Comparison of ENCODE assay signal across 15 cellular contexts in genomic region chr13:102879793-102880499, GRCh38. TPM values are rescaled to one million over a fixed set of nuclear protein-coding genes. Genes with fewer than 3 reads are reported as not detected.
DNase-seq lines count a peak whose midpoint lies in the region; ATAC-seq lines count a peak whose summit lies in the region.
"Had no signal": no experiment of that assay in that cellular context is flagged by ENCODE, and none has a peak within 500 bp of the region (broad histone marks: within the 10 kb centered on the region; RNA-seq: fewer than 3 reads in every experiment).

No MANE protein-coding gene starts in this region.

- H3K4me3 ChIP-seq in right cardiac atrium (ENCODE audit: low read length) = no peak overlapping the region

- DNase-seq in NCI-H524 treated with DMSO at 0.1 percent for 48 hours (lab: John Stamatoyannopoulos, UW) = peak; percentile 2
- DNase-seq in caudate nucleus (lab: John Stamatoyannopoulos, UW) = peak in 1 of 61 donors; percentile 31
- no peak for DNase-seq in right cardiac atrium
- DNase-seq in superior temporal gyrus (ENCODE audit: extremely low spot score) = peak; percentile 18
- no peak for DNase-seq in stimulated activated CD8-positive, alpha-beta memory T cell treated with anti-CD3 and anti-CD28 coated beads, Interleukin-4, amount 100 ng/mL, for 48 hours
- no peak for DNase-seq in NCI-H1930 (lab: John Stamatoyannopoulos, UW)
- DNase-seq in medulla oblongata (ENCODE audit: extremely low spot score) = no peak
- DNase-seq: BE2C; CD4-positive, alpha-beta T cell; HCEC 1CT; Karpas-422; NCI-H1105 treated with DMSO at 0.1 percent for 48 hours; NCI-H187; PC-3 had no signal

- H3K9me3 ChIP-seq in right cardiac atrium (ENCODE audit: control insufficient read depth, low read length) = no peaks in the 10 kb centered on the region
- H3K9me3 ChIP-seq: BE2C had no signal

- H3K4me1 ChIP-seq in right cardiac atrium (ENCODE audit: control insufficient read depth, insufficient read depth, low read length) = no peaks in the 10 kb centered on the region
- H3K4me1 ChIP-seq: BE2C had no signal

- WGBS in right cardiac atrium = 62% methylated on average over 13 of the region's 13 CpGs

- H3K27me3 ChIP-seq in right cardiac atrium (ENCODE audit: control insufficient read depth, insufficient read depth) = no peaks in the 10 kb centered on the region
- H3K27me3 ChIP-seq: BE2C had no signal

- ATAC-seq in right cardiac atrium = peak; percentile 70 to 72
- ATAC-seq: PC-3 had no signal

- H3K27ac ChIP-seq in caudate nucleus (ENCODE audit: low read depth, low read length) = peak overlapping the region; percentile 6
- H3K27ac ChIP-seq in right cardiac atrium (ENCODE audit: low read length) = peak overlapping the region; percentile 37
- H3K27ac ChIP-seq: RWPE1 had no signal

- intact Hi-C loops in right cardiac atrium (cut with DNase I) = no loop called here

RNA-seq across cellular contexts. Expression of gene ERCC5, which starts 34.1 kb away (rescaled TPM):
- total RNA-seq in right cardiac atrium = 10 to 100 TPM; 28.6 to 34.4 (median 30.6) TPM
- polyA plus RNA-seq in right cardiac atrium = 28.4 TPM

Comparison
In these comparisons a context has a peak if more than half of its experiments do, and no peak if none do; other contexts are left out.
1. DNase-seq: peak in NCI-H524 treated with DMSO at 0.1 percent for 48 hours (single experiment) and superior temporal gyrus (single experiment); none in right cardiac atrium (0 of 3), stimulated activated CD8-positive, alpha-beta memory T cell treated with anti-CD3 and anti-CD28 coated beads, Interleukin-4, amount 100 ng/mL, for 48 hours (single experiment), NCI-H1930 (0 of 2) and medulla oblongata (single experiment).